In genomic region chr2:190354003-190354690, GRCh38 we compare ENCODE assay signal across 1 cellular context.
TF ChIP-seq lines count a peak whose summit lies in the region.

No MANE protein-coding gene starts in this region.

TF ChIP-seq in K562, 482 proteins besides CTCF, POLR2A, EP300 and RAD21 (continued from another document and continues in another):
- no peak for TF ChIP-seq ARID3B (CRISPR knock-in tag; IDR thresholded peaks at IDR 0.05; ENCODE audit: borderline replicate concordance)
- no peak for TF ChIP-seq RBM14 (IDR thresholded peaks at IDR 0.05; ENCODE audit: borderline replicate concordance, insufficient read depth, low read depth, low read length)
- no peak for TF ChIP-seq DNMT1 (IDR thresholded peaks at IDR 0.05)
- TF ChIP-seq NFATC3 (IDR thresholded peaks at IDR 0.05) = no peak
- no peak for TF ChIP-seq PCBP2 (IDR thresholded peaks at IDR 0.05; ENCODE audit: low read depth, low read length, poor library complexity, severe bottlenecking)
- TF ChIP-seq ZEB2 (IDR thresholded peaks at IDR 0.05) = peak; percentile 80
- no peak for TF ChIP-seq RBM22 (IDR thresholded peaks at IDR 0.05; ENCODE audit: low read depth, low read length, poor library complexity, severe bottlenecking)
- no peak for TF ChIP-seq PHF20 (IDR thresholded peaks at IDR 0.05; ENCODE audit: partially characterized antibody)
- TF ChIP-seq L3MBTL2 (IDR thresholded peaks at IDR 0.05) = 0 out of 2 replicates have a peak, but pooled peaks have one; percentile 29
- TF ChIP-seq ZNF121 (CRISPR knock-in tag; conservative IDR thresholded peaks at IDR 0.05) = no peak
- TF ChIP-seq FOXP4 (CRISPR knock-in tag; IDR thresholded peaks at IDR 0.05; ENCODE audit: borderline replicate concordance) = no peak
- TF ChIP-seq MEF2D (tag; conservative IDR thresholded peaks at IDR 0.05; ENCODE audit: low read depth) = no peak
- TF ChIP-seq KLF6 (CRISPR knock-in tag; IDR thresholded peaks at IDR 0.05; ENCODE audit: borderline replicate concordance) = no peak
- TF ChIP-seq KHSRP (IDR thresholded peaks at IDR 0.05) = no peak
- TF ChIP-seq PYGO2 (tag; IDR thresholded peaks at IDR 0.05) = no peak
- TF ChIP-seq SP2 (IDR thresholded peaks at IDR 0.05; ENCODE audit: extremely low read depth, low read depth, low read length, poor library complexity, severe bottlenecking) = no peak
- no peak for TF ChIP-seq NFIX (CRISPR knock-in tag; IDR thresholded peaks at IDR 0.05; ENCODE audit: low read depth)
- TF ChIP-seq ZNF280A (IDR thresholded peaks at IDR 0.05; ENCODE audit: low read depth, partially characterized antibody) = no peak
- no peak for TF ChIP-seq CHD7 (IDR thresholded peaks at IDR 0.05; ENCODE audit: low read depth, low read length)
- no peak for TF ChIP-seq ZNF696 (CRISPR knock-in tag; conservative IDR thresholded peaks at IDR 0.05)
- TF ChIP-seq CSDE1 (IDR thresholded peaks at IDR 0.05) = no peak
- no peak for TF ChIP-seq YY1 (IDR thresholded peaks at IDR 0.05; ENCODE audit: borderline replicate concordance in 1 of 3, control insufficient read depth in 1 of 3, extremely low read depth in 1 of 3, insufficient read depth in 3 of 3, insufficient read length in 1 of 3, insufficient replicate concordance in 2 of 3, low read depth in 1 of 3, low read length in 2 of 3)
- no peak for TF ChIP-seq PBX2 (CRISPR knock-in tag; IDR thresholded peaks at IDR 0.05; ENCODE audit: low read depth)
- TF ChIP-seq PBX2 (tag; conservative IDR thresholded peaks at IDR 0.05; ENCODE audit: low read depth) = no peak
- no peak for TF ChIP-seq ID3 (CRISPR knock-in tag; IDR thresholded peaks at IDR 0.05)
- no peak for TF ChIP-seq ID3 (tag; IDR thresholded peaks at IDR 0.05)
- TF ChIP-seq ZNF274 (IDR thresholded peaks at IDR 0.05; ENCODE audit: borderline replicate concordance, low read depth, low read length) = no peak
- TF ChIP-seq FOS (IDR thresholded peaks at IDR 0.05; ENCODE audit: extremely low read depth, insufficient read length) = no peak
- no peak for TF ChIP-seq ZBTB49 (CRISPR knock-in tag; IDR thresholded peaks at IDR 0.05; ENCODE audit: borderline replicate concordance)
- no peak for TF ChIP-seq ZNF324 (CRISPR knock-in tag; IDR thresholded peaks at IDR 0.05)
- TF ChIP-seq NR1H2 (CRISPR knock-in tag; IDR thresholded peaks at IDR 0.05) = no peak
- TF ChIP-seq HSF4 (CRISPR knock-in tag; IDR thresholded peaks at IDR 0.05; ENCODE audit: borderline replicate concordance) = no peak
- TF ChIP-seq ZNF695 (CRISPR knock-in tag; IDR thresholded peaks at IDR 0.05) = no peak
- no peak for TF ChIP-seq POLR2B (IDR thresholded peaks at IDR 0.05; ENCODE audit: low read depth, partially characterized antibody)
- TF ChIP-seq RBM34 (IDR thresholded peaks at IDR 0.05; ENCODE audit: borderline replicate concordance, insufficient read depth, low read length) = no peak
- TF ChIP-seq SNRNP70 (optimal IDR thresholded peaks at IDR 0.05; ENCODE audit: low read depth, low read length) = no peak
- TF ChIP-seq PKNOX1 (IDR thresholded peaks at IDR 0.05) = peak; percentile 69
